ENCODE assay signal across 8 cellular contexts in the genomic region with DNA sequence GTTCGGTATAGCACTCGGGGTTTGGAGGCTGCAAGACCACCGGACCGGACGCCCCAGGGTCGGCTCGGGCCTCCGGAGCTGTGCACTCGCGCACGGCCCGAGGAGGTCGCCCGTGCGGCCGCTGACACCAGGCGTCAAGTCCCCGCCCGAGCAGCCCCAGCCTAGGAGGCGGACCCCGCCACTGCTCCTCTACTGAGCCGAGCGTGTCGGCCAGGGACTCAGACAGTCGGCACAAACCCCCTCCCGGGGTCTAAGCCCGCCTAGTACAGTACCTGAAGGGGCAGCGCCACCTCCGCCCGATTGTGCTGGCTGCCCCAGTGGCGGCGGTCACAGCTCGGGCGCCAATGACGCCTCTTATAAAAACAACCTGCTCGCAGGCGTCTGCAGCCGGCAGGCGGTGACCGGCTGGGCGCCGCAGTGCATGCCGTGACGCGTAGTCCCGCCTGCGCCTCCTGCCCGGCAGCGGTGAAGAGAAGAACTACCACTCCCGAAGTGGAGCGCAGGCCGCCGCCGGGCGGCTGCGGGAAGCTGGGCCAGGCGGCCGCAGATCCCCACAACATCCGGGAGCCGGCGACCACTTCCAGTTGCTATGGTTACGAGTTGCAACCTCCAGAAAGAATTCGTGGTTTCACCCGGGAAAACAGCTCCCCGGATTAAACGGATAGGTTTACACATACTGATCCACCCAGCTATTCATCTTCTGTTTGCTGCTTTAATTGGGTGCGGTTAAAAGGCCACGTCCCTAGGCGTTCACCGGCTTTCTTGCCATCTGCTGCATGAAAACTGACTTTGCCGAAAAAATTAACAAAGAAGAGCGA. TPM values are rescaled to one million over a fixed set of nuclear protein-coding genes. Genes with fewer than 3 reads are reported as not detected.
A peak's percentile ranks its signal among the peaks of the same experiment; 100 is the strongest.
DNase-seq lines count a peak whose midpoint lies in the region; ATAC-seq and FAIRE-seq lines count a peak whose summit lies in the region.

A gene with protein sequence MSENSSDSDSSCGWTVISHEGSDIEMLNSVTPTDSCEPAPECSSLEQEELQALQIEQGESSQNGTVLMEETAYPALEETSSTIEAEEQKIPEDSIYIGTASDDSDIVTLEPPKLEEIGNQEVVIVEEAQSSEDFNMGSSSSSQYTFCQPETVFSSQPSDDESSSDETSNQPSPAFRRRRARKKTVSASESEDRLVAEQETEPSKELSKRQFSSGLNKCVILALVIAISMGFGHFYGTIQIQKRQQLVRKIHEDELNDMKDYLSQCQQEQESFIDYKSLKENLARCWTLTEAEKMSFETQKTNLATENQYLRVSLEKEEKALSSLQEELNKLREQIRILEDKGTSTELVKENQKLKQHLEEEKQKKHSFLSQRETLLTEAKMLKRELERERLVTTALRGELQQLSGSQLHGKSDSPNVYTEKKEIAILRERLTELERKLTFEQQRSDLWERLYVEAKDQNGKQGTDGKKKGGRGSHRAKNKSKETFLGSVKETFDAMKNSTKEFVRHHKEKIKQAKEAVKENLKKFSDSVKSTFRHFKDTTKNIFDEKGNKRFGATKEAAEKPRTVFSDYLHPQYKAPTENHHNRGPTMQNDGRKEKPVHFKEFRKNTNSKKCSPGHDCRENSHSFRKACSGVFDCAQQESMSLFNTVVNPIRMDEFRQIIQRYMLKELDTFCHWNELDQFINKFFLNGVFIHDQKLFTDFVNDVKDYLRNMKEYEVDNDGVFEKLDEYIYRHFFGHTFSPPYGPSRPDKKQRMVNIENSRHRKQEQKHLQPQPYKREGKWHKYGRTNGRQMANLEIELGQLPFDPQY (minus strand): TSS at position 411 of the 818 bp plus-strand sequence. CDS start 18,935 bp downstream, outside the sequence.
A gene with protein sequence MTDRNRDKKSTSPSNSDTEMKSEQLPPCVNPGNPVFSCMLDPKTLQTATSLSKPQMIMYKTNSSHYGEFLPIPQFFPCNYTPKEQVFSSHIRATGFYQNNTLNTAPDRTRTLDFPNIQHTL (plus strand): TSS at position 547 of the 818 bp plus-strand sequence. CDS start 274 bp downstream, outside the sequence.

- DNase-seq in Caki2 (ENCODE audit: low read depth) (peak; percentile 98), HT1080 (ENCODE audit: low read depth) (peak; percentile 97), NOMO-1 treated with DMSO at 0.1 percent for 48 hours (lab: John Stamatoyannopoulos, UW; ENCODE audit: unreplicated experiment) (peak; percentile 87)
- peak; percentile 66 for DNase-seq in activated CD8-positive, alpha-beta memory T cell treated with anti-CD3 and anti-CD28 coated beads, Interleukin-2, amount 50 U/mL, for 24 hours (ENCODE audit: extremely low read depth)
- DNase-seq in stimulated activated CD8-positive, alpha-beta memory T cell treated with anti-CD3 and anti-CD28 coated beads, Interleukin-15, amount 100 ng/mL, for 4 hours (ENCODE audit: low read depth in 2 of 2), result peak; percentile 67 to 76

- H3K4me1 ChIP-seq in mesodermal cell (ENCODE audit: control insufficient read depth, insufficient read depth, low read length, poor library complexity, severe bottlenecking), result no peaks in the 10 kb centered on the region

- peak within 1 kb of the TSS; percentile 66 for H3K4me3 ChIP-seq in mesodermal cell (ENCODE audit: extremely low read depth, insufficient read depth, low read length, poor library complexity, severe bottlenecking)

- peak; percentile 94 for ATAC-seq in GM21360 (IDR thresholded peaks at IDR 0.05; ENCODE audit: unreplicated experiment)

- 0 to 1% methylated on average over 59 to 66 of the region's 72 CpGs for WGBS in mesodermal cell (ENCODE audit: insufficient coverage in 2 of 2), 2 experiments

- in situ Hi-C loops in Caki2 (cut with HindIII; ENCODE audit: low pct_unique_long_range_greater_than_20kb, low sequenced_read_pairs), result no loop called here

- H3K27ac ChIP-seq in mesodermal cell (ENCODE audit: low read depth, low read length, severe bottlenecking), result peak within 1 kb of the TSS; percentile 90

- peak; percentile 65 for FAIRE-seq in endometrium (lab: Jason Lieb, UNC)

- no peaks in the 10 kb centered on the region for H3K9me3 ChIP-seq in mesodermal cell (ENCODE audit: control insufficient read depth, low read length)

- no peaks in the 10 kb centered on the region for H3K36me3 ChIP-seq in mesodermal cell (ENCODE audit: control insufficient read depth, insufficient read depth, low read length)

RNA-seq across cellular contexts. Expression of the first gene that starts in this region (rescaled TPM):
- total RNA-seq in Caki2 (2014; rRNA removed; shearing (Covaris generic); ENCODE audit: low replicate concordance), result 76.3 and 98.8 TPM in 2 replicates
- total RNA-seq in HT1080 (2014; rRNA removed; shearing (Covaris generic)), result 12.8 and 14.6 TPM in 2 replicates
- 16.5 and 23.3 TPM in 2 replicates for polyA plus RNA-seq in HT1080 (2015; cell fraction: cytosol; rRNA removed)
- 46.1 and 49.6 TPM in 2 replicates for polyA plus RNA-seq in HT1080 (2015; cell fraction: nucleus; rRNA removed)
- polyA plus RNA-seq in mesodermal cell (2013, experiment 1 of 2), result 26.5 TPM
- 25.6 TPM for polyA plus RNA-seq in mesodermal cell (2013, experiment 2 of 2)

RNA-seq across cellular contexts. Expression of the second gene that starts in this region (rescaled TPM):
- total RNA-seq in Caki2 (2014; rRNA removed; shearing (Covaris generic); ENCODE audit: low replicate concordance), result 8.6 and 20.4 TPM in 2 replicates
- 0.27 and 1.00 TPM in 2 replicates for total RNA-seq in HT1080 (2014; rRNA removed; shearing (Covaris generic))
- polyA plus RNA-seq in HT1080 (2015; cell fraction: cytosol; rRNA removed), result 2.0 and 2.9 TPM in 2 replicates
- polyA plus RNA-seq in HT1080 (2015; cell fraction: nucleus; rRNA removed), result 0.70 and 0.96 TPM in 2 replicates
- 2.7 TPM for polyA plus RNA-seq in mesodermal cell (2013, experiment 1 of 2)
- 3.1 TPM for polyA plus RNA-seq in mesodermal cell (2013, experiment 2 of 2)

Comparison
In these comparisons a context has a peak if more than half of its experiments do, and no peak if none do; other contexts are left out.
1. Peak in every context shown above with its lines: DNase-seq, ATAC-seq, H3K4me3 ChIP-seq and H3K27ac ChIP-seq.